33 cellular contexts compared by ENCODE assay signal in genomic region chr20:63425846-63426485, GRCh38. TPM values are rescaled to one million over a fixed set of nuclear protein-coding genes. Genes with fewer than 3 reads are reported as not detected.
"Had no signal": no experiment of that assay in that cellular context is flagged by ENCODE, and none has a peak within 500 bp of the region (broad histone marks: within the 10 kb centered on the region; RNA-seq: fewer than 3 reads in every experiment).

No MANE protein-coding gene starts in this region.

- H3K4me1 Mint-ChIP-seq: endodermal cell; memory B cell; mesothelial cell of epicardium; naive B cell; neural progenitor cell; stimulated activated effector memory CD8-positive, alpha-beta T cell treated with anti-CD3 and anti-CD28 coated beads, Interleukin-12 subunit alpha, Interleukin-12 subunit beta, amount 100 ng/mL, for 72 hours had no signal

- H3K27me3 Mint-ChIP-seq: natural killer cell treated with Interleukin-12 subunit alpha and Interleukin-12 subunit beta and Interleukin-15 and Interleukin-18, amount 100 ng/mL, for 72 hours; type B pancreatic cell had no signal

- H3K4me2 ChIP-seq: neural progenitor cell had no signal

- H3K36me3 ChIP-seq: colonic mucosa, gastrocnemius medialis, neural progenitor cell, prostate gland, right atrium auricular region, sigmoid colon, tibial artery had no signal

- H3K9me3 ChIP-seq: colonic mucosa, gastrocnemius medialis, mucosa of descending colon, prostate gland, right atrium auricular region, sigmoid colon, testis had no signal

- H2AFZ ChIP-seq: neural progenitor cell had no signal

- H3K4me1 ChIP-seq: colonic mucosa, gastrocnemius medialis, neural progenitor cell, prostate gland, right atrium auricular region, sigmoid colon, testis, tibial artery had no signal

- H3K36me3 Mint-ChIP-seq: mesothelial cell of epicardium; naive B cell; natural killer cell treated with Interleukin-12 subunit alpha and Interleukin-12 subunit beta and Interleukin-15 and Interleukin-18, amount 100 ng/mL, for 72 hours; stimulated activated effector memory CD8-positive, alpha-beta T cell treated with anti-CD3 and anti-CD28 coated beads, Interleukin-12 subunit alpha, Interleukin-12 subunit beta, amount 100 ng/mL, for 72 hours; type B pancreatic cell had no signal

- H3K9ac ChIP-seq: neural progenitor cell had no signal

- H3K9me3 Mint-ChIP-seq: dendritic cell treated with granulocyte-macrophage colony-stimulating factor and Interleukin-4, amounts not matched to agents 40 ng/mL and 50 ng/mL, for 4 days; mesothelial cell of epicardium; natural killer cell treated with Interleukin-12 subunit alpha and Interleukin-12 subunit beta and Interleukin-15 and Interleukin-18, amount 100 ng/mL, for 72 hours; stimulated activated effector memory CD8-positive, alpha-beta T cell treated with anti-CD3 and anti-CD28 coated beads, Interleukin-12 subunit alpha, Interleukin-12 subunit beta, amount 100 ng/mL, for 72 hours; type B pancreatic cell had no signal

- DNase-seq: colonic mucosa; effector CD8-positive, alpha-beta T cell; endodermal cell; foreskin fibroblast; gastrocnemius medialis; head of caudate nucleus; kidney; mucosa of descending colon; naive B cell; nucleus accumbens; sigmoid colon; stimulated activated CD4-positive, alpha-beta T cell treated with anti-CD3 and anti-CD28 coated beads, Interleukin-2, amount 100 ng/mL, for 24 hours; stimulated activated CD4-positive, alpha-beta T cell treated with anti-CD3 and anti-CD28 coated beads, Interleukin-4, amount 100 ng/mL, for 24 hours; stimulated activated naive CD8-positive, alpha-beta T cell treated with anti-CD3 and anti-CD28 coated beads, Interleukin-15, Interleukin-2, amounts not matched to agents 100 U/mL and 50 U/mL, for 24 hours; substantia nigra; testis; tibial artery had no signal

- H3K27ac Mint-ChIP-seq: dendritic cell treated with granulocyte-macrophage colony-stimulating factor and Interleukin-4, amounts not matched to agents 40 ng/mL and 50 ng/mL, for 4 days; endodermal cell; memory B cell; mesothelial cell of epicardium; naive B cell; natural killer cell treated with Interleukin-12 subunit alpha and Interleukin-12 subunit beta and Interleukin-15 and Interleukin-18, amount 100 ng/mL, for 72 hours; type B pancreatic cell had no signal

- H3K27ac ChIP-seq: colonic mucosa, epithelial cell of prostate, gastrocnemius medialis, neural progenitor cell, prostate gland, right atrium auricular region, sigmoid colon, testis, tibial artery had no signal

- H3K27me3 ChIP-seq: colonic mucosa, neural progenitor cell, right atrium auricular region, testis had no signal

- ATAC-seq: esophagus mucosa; gastrocnemius medialis; left lobe of liver; mucosa of descending colon; natural killer cell treated with Interleukin-12 subunit alpha and Interleukin-12 subunit beta and Interleukin-15 and Interleukin-18, amount 100 ng/mL, for 72 hours; stimulated activated effector memory CD8-positive, alpha-beta T cell treated with anti-CD3 and anti-CD28 coated beads, Interleukin-12 subunit alpha, Interleukin-12 subunit beta, amount 100 ng/mL, for 72 hours; stimulated activated naive CD8-positive, alpha-beta T cell treated with anti-CD3 and anti-CD28 coated beads, Interleukin-15, Interleukin-2, amounts not matched to agents 100 U/mL and 50 U/mL, for 24 hours had no signal

- H3K4me3 Mint-ChIP-seq: dendritic cell treated with granulocyte-macrophage colony-stimulating factor and Interleukin-4, amounts not matched to agents 40 ng/mL and 50 ng/mL, for 4 days; endodermal cell; memory B cell; mesothelial cell of epicardium; natural killer cell treated with Interleukin-12 subunit alpha and Interleukin-12 subunit beta and Interleukin-15 and Interleukin-18, amount 100 ng/mL, for 72 hours; neural progenitor cell; stimulated activated effector memory CD8-positive, alpha-beta T cell treated with anti-CD3 and anti-CD28 coated beads, Interleukin-12 subunit alpha, Interleukin-12 subunit beta, amount 100 ng/mL, for 72 hours; type B pancreatic cell had no signal

- H3K4me3 ChIP-seq: colonic mucosa, gastrocnemius medialis, lung, mucosa of descending colon, neural progenitor cell, prostate gland, right atrium auricular region, sigmoid colon, testis, tibial artery had no signal

RNA-seq across cellular contexts. Expression of gene KCNQ2, which starts 46.5 kb away (rescaled TPM):
- total RNA-seq: esophagus mucosa; gastrocnemius medialis; glomerular endothelial cell; left lobe of liver; liver; natural killer cell treated with Interleukin-12 subunit alpha and Interleukin-12 subunit beta and Interleukin-15 and Interleukin-18, amount 100 ng/mL, for 72 hours; osteocyte; right atrium auricular region had no signal
